27 cellular contexts compared by ENCODE assay signal in the genomic region with DNA sequence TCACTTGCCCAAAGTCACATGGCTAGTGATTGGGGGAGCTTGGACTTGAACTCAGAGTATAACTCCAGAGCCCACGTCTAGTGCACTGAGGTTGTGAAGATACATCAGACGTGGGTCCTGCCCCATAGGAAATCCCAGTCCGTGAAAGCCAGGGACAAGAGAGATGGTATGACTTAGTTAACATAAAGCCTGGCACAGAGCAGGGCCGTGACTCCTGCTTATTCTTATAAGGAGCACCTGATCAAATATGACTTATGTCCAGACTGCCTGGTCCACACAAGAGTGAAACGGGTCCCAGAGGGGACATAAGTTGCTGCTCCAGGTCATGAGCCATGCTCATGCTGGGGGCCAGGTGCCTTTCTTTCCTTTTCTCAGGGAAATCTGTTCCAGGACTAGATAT.
DNase-seq lines count a peak whose midpoint lies in the region; ATAC-seq, FAIRE-seq and TF ChIP-seq lines count a peak whose summit lies in the region.
"Had no signal": no experiment of that assay in that cellular context is flagged by ENCODE, and none has a peak within 500 bp of the region (broad histone marks: within the 10 kb centered on the region; RNA-seq: fewer than 3 reads in every experiment).

No MANE protein-coding gene starts in this region.

- H3K4me1 ChIP-seq in right atrium auricular region (no peaks in the 10 kb centered on the region), mesenchymal stem cell (ENCODE audit: control insufficient read depth, insufficient read depth, low read depth, low read length) (peaks cover 3% of the 10 kb centered on the region), foreskin keratinocyte (no peaks in the 10 kb centered on the region)
- H3K4me1 ChIP-seq: BE2C had no signal

- no peak overlapping the region for H2BK5ac ChIP-seq in mesenchymal stem cell (ENCODE audit: low read depth, low read length, poor library complexity, severe bottlenecking)

- DNase-seq in right atrium auricular region (ENCODE audit: low spot score) = peak; percentile 56
- no peak for DNase-seq in cardiac septum (ENCODE audit: low spot score)
- no peak for DNase-seq in bronchial epithelial cell (ENCODE audit: low read depth)
- DNase-seq in mesenchymal stem cell = no peak
- DNase-seq in cerebellum (ENCODE audit: low spot score) = no peak
- DNase-seq in foreskin keratinocyte = no peak
- DNase-seq: 8988T; ACHN; BE2C; C1 segment of cervical spinal cord; CD4-positive, alpha-beta memory T cell; CD4-positive, CD25-positive, alpha-beta regulatory T cell; CD8-positive, alpha-beta memory T cell; COR-L47; DMS 273 treated with DMSO at 0.1 percent for 48 hours; DMS153; DMS53; DMS79; DND-41; EL; GDM1 had no signal

- intact Hi-C loops in cardiac septum (cut with DNase I) = no loop called here

- H2BK12ac ChIP-seq in mesenchymal stem cell (ENCODE audit: low read length in 2 of 2) = no peak overlapping the region

- H4K91ac ChIP-seq in mesenchymal stem cell (ENCODE audit: low read length) = no peak overlapping the region

- H4K8ac ChIP-seq in mesenchymal stem cell (ENCODE audit: low read length) = no peak overlapping the region

- no peak overlapping the region for H3K4ac ChIP-seq in mesenchymal stem cell (ENCODE audit: low read depth in 1 of 2, low read length in 2 of 2)

- H3K4me2 ChIP-seq in mesenchymal stem cell (ENCODE audit: low read length, poor library complexity, severe bottlenecking) = no peak overlapping the region
- H3K4me2 ChIP-seq: BLaER1 had no signal

- peak overlapping the region; percentile 20 for H2BK15ac ChIP-seq in mesenchymal stem cell (ENCODE audit: low read depth, poor library complexity, severe bottlenecking)

- H3K23ac ChIP-seq in mesenchymal stem cell (ENCODE audit: low read length in 2 of 2) = no peak overlapping the region

- no peak overlapping the region for H3K18ac ChIP-seq in mesenchymal stem cell (ENCODE audit: low read depth in 1 of 2, low read length in 2 of 2)

- H2AFZ ChIP-seq in mesenchymal stem cell (ENCODE audit: low read depth, low read length) = no peak overlapping the region

- H3K9me3 ChIP-seq in right atrium auricular region (no peaks in the 10 kb centered on the region), mesenchymal stem cell (ENCODE audit: control insufficient read depth, low read length) (no peaks in the 10 kb centered on the region)
- H3K9me3 ChIP-seq: BE2C, BLaER1 had no signal

- no peaks in the 10 kb centered on the region for H3K79me1 ChIP-seq in mesenchymal stem cell (replicated peaks; ENCODE audit: low read length, poor library complexity, severe bottlenecking)

- no peak overlapping the region for H3K27ac ChIP-seq in right atrium auricular region
- H3K27ac ChIP-seq in mesenchymal stem cell (ENCODE audit: low read length, poor library complexity, severe bottlenecking) = no peak overlapping the region
- H3K27ac ChIP-seq in foreskin keratinocyte = no peak overlapping the region
- H3K27ac ChIP-seq: BLaER1 had no signal

- H3K27me3 ChIP-seq in right atrium auricular region (no peaks in the 10 kb centered on the region), bronchial epithelial cell (ENCODE audit: control insufficient read depth, insufficient read depth, low read length) (no peaks in the 10 kb centered on the region), mesenchymal stem cell (ENCODE audit: control insufficient read depth in 1 of 2, insufficient read depth in 1 of 2, low read length in 2 of 2) (no peaks in the 10 kb centered on the region), foreskin keratinocyte (no peaks in the 10 kb centered on the region)
- H3K27me3 ChIP-seq: BE2C, BLaER1 had no signal

- H3K9ac ChIP-seq in mesenchymal stem cell (ENCODE audit: low read length) = no peak overlapping the region
- H3K9ac ChIP-seq: BLaER1 had no signal

- peak; percentile 36 for FAIRE-seq in bronchial epithelial cell (lab: Jason Lieb, UNC)
- FAIRE-seq: A204.1, GM12878, GM12892, GM18507 had no signal

- ATAC-seq in foreskin keratinocyte = no peak
- ATAC-seq in GM21515 (IDR thresholded peaks at IDR 0.05; ENCODE audit: unreplicated experiment) = no peak
- ATAC-seq: GM12878 had no signal

- H2AK5ac ChIP-seq in mesenchymal stem cell (ENCODE audit: low read length, severe bottlenecking) = no peak overlapping the region

- H2BK120ac ChIP-seq in mesenchymal stem cell (ENCODE audit: low read depth, low read length) = no peak overlapping the region

- TF ChIP-seq CTCF in right atrium auricular region (IDR thresholded peaks at IDR 0.05) (no peak), bronchial epithelial cell (IDR thresholded peaks at IDR 0.05; ENCODE audit: insufficient read depth, low read length, severe bottlenecking) (no peak), foreskin keratinocyte (conservative IDR thresholded peaks at IDR 0.05) (no peak)

- no peak overlapping the region for H3K14ac ChIP-seq in mesenchymal stem cell (ENCODE audit: low read length in 2 of 2)

- no peak overlapping the region for H3K4me3 ChIP-seq in right atrium auricular region
- H3K4me3 ChIP-seq in bronchial epithelial cell (ENCODE audit: low read depth, low read length) = no peak overlapping the region
- no peak overlapping the region for H3K4me3 ChIP-seq in mesenchymal stem cell (ENCODE audit: insufficient read depth in 1 of 2, low read depth in 1 of 2, low read length in 2 of 2)
- H3K4me3 ChIP-seq: BLaER1, GM12878 had no signal

- WGBS in mesenchymal stem cell = 94% methylated on average over 5 of the region's 5 CpGs

- H3K36me3 ChIP-seq in right atrium auricular region (no peaks in the 10 kb centered on the region), bronchial epithelial cell (ENCODE audit: control insufficient read depth, insufficient read depth, low read length) (no peaks in the 10 kb centered on the region), mesenchymal stem cell (ENCODE audit: control insufficient read depth in 1 of 2, insufficient read depth in 2 of 2, low read depth in 1 of 2, low read length in 2 of 2) (no peaks in the 10 kb centered on the region)
- H3K36me3 ChIP-seq: BE2C, BLaER1 had no signal
